ENCODE assay signal across 22 cellular contexts in the genomic region with DNA sequence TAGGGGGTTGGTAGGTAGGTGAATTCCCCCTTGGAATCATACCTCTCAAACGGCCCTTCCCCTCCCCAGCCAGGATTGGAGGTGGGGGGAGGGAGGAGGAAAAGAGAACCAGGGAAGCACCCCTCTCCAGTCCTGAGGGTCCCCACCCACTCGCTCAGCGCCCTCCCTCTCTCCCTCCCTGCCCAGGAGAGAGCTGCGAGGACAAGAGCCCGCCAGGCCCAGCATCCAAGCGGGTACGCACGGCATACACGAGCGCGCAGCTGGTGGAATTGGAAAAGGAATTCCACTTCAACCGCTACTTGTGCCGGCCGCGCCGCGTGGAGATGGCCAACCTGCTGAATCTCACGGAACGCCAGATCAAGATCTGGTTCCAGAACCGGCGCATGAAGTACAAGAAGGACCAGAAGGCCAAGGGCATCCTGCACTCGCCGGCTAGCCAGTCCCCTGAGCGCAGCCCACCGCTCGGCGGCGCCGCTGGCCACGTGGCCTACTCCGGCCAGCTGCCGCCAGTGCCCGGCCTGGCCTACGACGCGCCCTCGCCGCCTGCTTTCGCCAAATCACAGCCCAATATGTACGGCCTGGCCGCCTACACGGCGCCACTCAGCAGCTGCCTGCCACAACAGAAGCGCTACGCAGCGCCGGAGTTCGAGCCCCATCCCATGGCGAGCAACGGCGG. TPM values are rescaled to one million over a fixed set of nuclear protein-coding genes. Genes with fewer than 3 reads are reported as not detected.
DNase-seq lines count a peak whose midpoint lies in the region; ATAC-seq and TF ChIP-seq lines count a peak whose summit lies in the region.
"Had no signal": no experiment of that assay in that cellular context is flagged by ENCODE, and none has a peak within 500 bp of the region (broad histone marks: within the 10 kb centered on the region; RNA-seq: fewer than 3 reads in every experiment).

No MANE protein-coding gene starts in this region.

- H3K4ac ChIP-seq in IMR-90 (ENCODE audit: low read depth, low read length) (no peak overlapping the region), trophoblast cell (ENCODE audit: low read depth, low read length) (no peak overlapping the region)

- H2BK120ac ChIP-seq in IMR-90 (ENCODE audit: low read depth, low read length) (no peak overlapping the region), trophoblast cell (ENCODE audit: insufficient read depth, low read length, poor library complexity) (no peak overlapping the region)

- WGBS in IMR-90 (ENCODE audit: extremely low coverage in 2 of 2, insufficient read length in 1 of 2), 2 experiments: 10% methylated on average over 22 of the region's 51 CpGs; no CpG with 5 or more reads in 1 of the 2 experiments
- no CpG with 5 or more reads among the region's 51 CpGs for WGBS in trophoblast cell (ENCODE audit: extremely low coverage, insufficient coverage, insufficient read length)

- H3K9me3 Mint-ChIP-seq in mesothelial cell of epicardium: no peaks in the 10 kb centered on the region
- H3K9me3 Mint-ChIP-seq: effector memory CD8-positive, alpha-beta T cell; natural killer cell; T-helper 2 cell treated with Interferon-gamma antibody and Interleukin-4, amounts not matched to agents 5 μg/mL and 100 μg/mL, for 36 hours had no signal

- no peaks in the 10 kb centered on the region for H3K79me2 ChIP-seq in trophoblast cell (ENCODE audit: control insufficient read depth, insufficient read depth, low read length, poor library complexity)

- TF ChIP-seq CTCF in IMR-90 (conservative IDR thresholded peaks at IDR 0.05; ENCODE audit: low read depth, low read length) (no peak), mesothelial cell of epicardium (IDR thresholded peaks at IDR 0.05; ENCODE audit: unreplicated experiment) (no peak)

- H4K91ac ChIP-seq in IMR-90 (ENCODE audit: insufficient read depth, low read depth, low read length) (no peak overlapping the region), trophoblast cell (ENCODE audit: low read depth, low read length) (no peak overlapping the region)

- H2BK5ac ChIP-seq in IMR-90 (ENCODE audit: low read depth, low read length, poor library complexity, severe bottlenecking) (no peak overlapping the region), trophoblast cell (ENCODE audit: low read depth, low read length, poor library complexity) (no peak overlapping the region)

- no peak overlapping the region for H2BK12ac ChIP-seq in trophoblast cell (ENCODE audit: low read length)

- H3K36me3 ChIP-seq in IMR-90 (ENCODE audit: control insufficient read depth, insufficient read depth, low read length) (no peaks in the 10 kb centered on the region), iPS-20b (ENCODE audit: insufficient read depth, low read depth, low read length) (no peaks in the 10 kb centered on the region), trophoblast cell (ENCODE audit: control insufficient read depth in 1 of 2, insufficient read depth in 2 of 2, low read length in 2 of 2) (no peaks in the 10 kb centered on the region)
- H3K36me3 ChIP-seq: adrenal gland, SJSA1 had no signal

- H3K27me3 ChIP-seq in IMR-90 (ENCODE audit: control insufficient read depth, insufficient read depth, low read length): peaks cover 63% of the 10 kb centered on the region
- H3K27me3 ChIP-seq in iPS-20b (ENCODE audit: insufficient read depth, low read length): peaks cover 100% of the 10 kb centered on the region
- H3K27me3 ChIP-seq in trophoblast cell (ENCODE audit: insufficient read depth, low read length): peaks cover 61% of the 10 kb centered on the region
- H3K27me3 ChIP-seq: SJSA1 had no signal

- TF ChIP-seq POLR2A in IMR-90 (IDR thresholded peaks at IDR 0.05; ENCODE audit: low read depth, low read length): no peak

- CTCF ChIA-PET in IMR-90 (lab: Yijun Ruan, JAX): interaction anchor here (0.7 kb wide), 1 partner anchor 181 kb away, joined by 3 read pairs; no protein-coding TSS in a partner anchor

- BruUV-seq in IMR-90 (replicated peaks; lab: Mats Ljungman, UMichigan): no TSS peak

- no peak overlapping the region for H3K56ac ChIP-seq in IMR-90 (ENCODE audit: extremely low read depth, insufficient read depth, low read length)

- intact Hi-C loops in IMR-90 (cut with micrococcal nuclease): no loop called here

- peak; percentile 65 for DNase-seq in ELF-1 (ENCODE audit: low read depth, low spot score)
- no peak for DNase-seq in IMR-90
- no peak for DNase-seq in trophoblast cell
- no peak for DNase-seq in retina
- DNase-seq in mesothelial cell of epicardium (ENCODE audit: low spot score in 2 of 2, unreplicated experiment in 2 of 2): no peak
- no peak for DNase-seq in activated CD4-positive, alpha-beta T cell treated with anti-CD3 and anti-CD28 coated beads, Interleukin-2, amount 50 U/mL, for 4 hours
- DNase-seq in NCI-H2196 (lab: John Stamatoyannopoulos, UW; ENCODE audit: unreplicated experiment): no peak
- DNase-seq: activated effector memory CD4-positive, alpha-beta T cell treated with anti-CD3 and anti-CD28 coated beads, Interleukin-2, amount 50 U/mL, for 16 hours; adrenal gland; CD4-positive, alpha-beta memory T cell; DND-41; effector memory CD8-positive, alpha-beta T cell; natural killer cell; NCI-H2029 treated with DMSO at 0.1 percent for 48 hours; NCI-H526 treated with DMSO at 0.1 percent for 48 hours; stimulated activated CD4-positive, alpha-beta T cell treated with anti-CD3 and anti-CD28 coated beads, Interleukin-1b, Interleukin-23, amount 100 ng/mL, for 48 hours had no signal

- in situ Hi-C loops in IMR-90 (cut with MboI; ENCODE audit: low sequenced_read_pairs): no loop called here

- no peak overlapping the region for H3K18ac ChIP-seq in IMR-90 (ENCODE audit: low read depth, low read length)
- no peak overlapping the region for H3K18ac ChIP-seq in trophoblast cell (ENCODE audit: low read length)

- H4K8ac ChIP-seq in IMR-90 (ENCODE audit: low read depth in 2 of 2, low read length in 2 of 2): no peak overlapping the region
- no peak overlapping the region for H4K8ac ChIP-seq in trophoblast cell (ENCODE audit: low read depth, low read length)

- H3K27ac Mint-ChIP-seq in mesothelial cell of epicardium: no peak overlapping the region
- H3K27ac Mint-ChIP-seq: effector memory CD8-positive, alpha-beta T cell; natural killer cell; T-helper 2 cell treated with Interferon-gamma antibody and Interleukin-4, amounts not matched to agents 5 μg/mL and 100 μg/mL, for 36 hours had no signal

- POLR2A ChIA-PET in IMR-90 (lab: Charles Lee; ENCODE audit: unreplicated experiment): no interaction called here

- TF ChIP-seq RAD21 in IMR-90 (IDR thresholded peaks at IDR 0.05; ENCODE audit: low read length): no peak

- H3K36me3 Mint-ChIP-seq in mesothelial cell of epicardium: no peaks in the 10 kb centered on the region
- H3K36me3 Mint-ChIP-seq: CD4-positive, alpha-beta memory T cell had no signal

- peaks cover 10% of the 10 kb centered on the region for H3K4me1 Mint-ChIP-seq in mesothelial cell of epicardium
- H3K4me1 Mint-ChIP-seq: natural killer cell had no signal

- H3K14ac ChIP-seq in IMR-90 (replicated peaks; ENCODE audit: low read depth, low read length): no peak overlapping the region
- H3K14ac ChIP-seq in trophoblast cell (ENCODE audit: low read length): no peak overlapping the region

- peaks cover 98% of the 10 kb centered on the region for H3K27me3 Mint-ChIP-seq in mesothelial cell of epicardium (ENCODE audit: low read depth)

- H3K9ac ChIP-seq in IMR-90 (ENCODE audit: low read depth, low read length) (no peak overlapping the region), iPS-20b (ENCODE audit: low read depth, low read length) (no peak overlapping the region), trophoblast cell (ENCODE audit: low read length) (no peak overlapping the region)

- H3K9me3 ChIP-seq in IMR-90 (ENCODE audit: control insufficient read depth, insufficient read depth, low read length) (peaks cover 10% of the 10 kb centered on the region), iPS-20b (ENCODE audit: insufficient read depth, low read depth, low read length) (no peaks in the 10 kb centered on the region), trophoblast cell (ENCODE audit: insufficient read depth, low read depth, low read length) (peaks cover 13% of the 10 kb centered on the region)
- H3K9me3 ChIP-seq: adrenal gland, SJSA1 had no signal

- H2AFZ ChIP-seq in IMR-90 (replicated peaks; ENCODE audit: low read length, poor library complexity) (peak overlapping the region; percentile 23), trophoblast cell (ENCODE audit: insufficient read depth, low read length, poor library complexity) (no peak overlapping the region)

- no peak overlapping the region for H2AK9ac ChIP-seq in IMR-90 (replicated peaks; ENCODE audit: low read depth, low read length, poor library complexity)

- H4K20me1 ChIP-seq in IMR-90 (ENCODE audit: insufficient read depth, low read length): no peaks in the 10 kb centered on the region

- H3K4me1 ChIP-seq in IMR-90 (ENCODE audit: control insufficient read depth, insufficient read depth, low read length) (no peaks in the 10 kb centered on the region), iPS-20b (ENCODE audit: insufficient read depth, low read length) (peaks cover 15% of the 10 kb centered on the region; the same call in 1 of the 2 replicates), trophoblast cell (ENCODE audit: control insufficient read depth in 1 of 2, insufficient read depth in 2 of 2, low read length in 2 of 2) (peaks cover 0 to 8% of the 10 kb centered on the region in 2 experiments)
- H3K4me1 ChIP-seq: SJSA1 had no signal

- H3K4me3 Mint-ChIP-seq in mesothelial cell of epicardium: no peak overlapping the region
- H3K4me3 Mint-ChIP-seq: natural killer cell; T-helper 2 cell treated with Interferon-gamma antibody and Interleukin-4, amounts not matched to agents 5 μg/mL and 100 μg/mL, for 36 hours had no signal

- H2BK15ac ChIP-seq in IMR-90 (ENCODE audit: low read depth, low read length): no peak overlapping the region

- dilution Hi-C loops in IMR-90 (cut with HindIII; ENCODE audit: low sequenced_read_pairs, unreplicated experiment): no loop called here

- H3K4me2 ChIP-seq in IMR-90 (ENCODE audit: low read depth, low read length): no peak overlapping the region
- H3K4me2 ChIP-seq in trophoblast cell (ENCODE audit: low read length): peak overlapping the region; percentile 22

- no peaks in the 10 kb centered on the region for H3K79me1 ChIP-seq in IMR-90 (ENCODE audit: low read depth in 1 of 2, low read length in 2 of 2)
- no peaks in the 10 kb centered on the region for H3K79me1 ChIP-seq in trophoblast cell (ENCODE audit: low read length)

- no peak overlapping the region for H3K27ac ChIP-seq in IMR-90 (ENCODE audit: insufficient read depth, low read length)
- H3K27ac ChIP-seq in iPS-20b (ENCODE audit: low read length): no peak overlapping the region
- no peak overlapping the region for H3K27ac ChIP-seq in trophoblast cell (ENCODE audit: low read depth, low read length)
- H3K27ac ChIP-seq: SJSA1 had no signal

- no peak overlapping the region for H4K12ac ChIP-seq in trophoblast cell (ENCODE audit: low read depth, low read length)

- ATAC-seq in IMR-90 (ENCODE audit: low read depth): 0 out of 2 replicates have a peak, but pooled peaks have one; percentile 14
- ATAC-seq: activated CD4-positive, CD25-positive, alpha-beta regulatory T cell treated with anti-CD3 and anti-CD28 coated beads, Interleukin-2, amount 50 U/mL, for 24 hours; effector memory CD8-positive, alpha-beta T cell; natural killer cell had no signal

- H4K5ac ChIP-seq in IMR-90 (ENCODE audit: low read depth, low read length): no peak overlapping the region

- H3K23ac ChIP-seq in IMR-90 (ENCODE audit: low read depth, low read length) (no peak overlapping the region), trophoblast cell (ENCODE audit: low read length) (no peak overlapping the region)

- H2AK5ac ChIP-seq in IMR-90 (ENCODE audit: low read depth, low read length): no peak overlapping the region
- no peak overlapping the region for H2AK5ac ChIP-seq in trophoblast cell (ENCODE audit: low read length)

- H2BK20ac ChIP-seq in IMR-90 (ENCODE audit: low read depth, low read length): no peak overlapping the region

- no peak overlapping the region for H3K4me3 ChIP-seq in IMR-90 (ENCODE audit: insufficient read depth, low read depth, low read length)
- H3K4me3 ChIP-seq in iPS-20b (ENCODE audit: low read length): peak overlapping the region; percentile 37; the same call in 1 of the 2 replicates
- peak overlapping the region; percentile 43 for H3K4me3 ChIP-seq in trophoblast cell (ENCODE audit: low read depth, low read length)
- H3K4me3 ChIP-seq: adrenal gland, SJSA1 had no signal

- no peaks in the 10 kb centered on the region for H3K9me1 ChIP-seq in IMR-90 (ENCODE audit: insufficient read depth, low read length)

RNA-seq across cellular contexts. Expression of a gene that starts 14.4 kb away (rescaled TPM):
- total RNA-seq in IMR-90 (2012; rRNA removed) (not detected in 2 replicates), mesothelial cell of epicardium (0.93 to 1.1 TPM (median 1.1 TPM) in 3 replicates)
- not detected in 2 replicates for polyA plus RNA-seq in IMR-90 (2012; rRNA removed)
- polyA plus RNA-seq in IMR-90 (2012; cell fraction: cytosol; rRNA removed): not detected in 2 replicates
- polyA plus RNA-seq in IMR-90 (2012; cell fraction: nucleus; rRNA removed; ENCODE audit: low replicate concordance): not detected in 2 replicates
- not detected in 2 replicates for polyA plus RNA-seq in trophoblast cell (2013)
- total RNA-seq: CD4-positive, alpha-beta memory T cell; natural killer cell; OCI-LY7 had no signal
- polyA plus RNA-seq: CD4-positive, alpha-beta memory T cell; IgD-negative memory B cell had no signal

RNA-seq across cellular contexts. Expression of a gene that starts 17.0 kb away (rescaled TPM):
- not detected in 2 replicates for total RNA-seq in IMR-90 (2012; rRNA removed)
- polyA plus RNA-seq in IMR-90 (2012; rRNA removed): not detected in 2 replicates
- polyA plus RNA-seq in IMR-90 (2012; cell fraction: cytosol; rRNA removed): not detected in 2 replicates
- not detected in 2 replicates for polyA plus RNA-seq in IMR-90 (2012; cell fraction: nucleus; rRNA removed; ENCODE audit: low replicate concordance)
- polyA plus RNA-seq in trophoblast cell (2013): not detected in 2 replicates
- total RNA-seq in mesothelial cell of epicardium: not detected in 3 replicates
- total RNA-seq: CD4-positive, alpha-beta memory T cell; OCI-LY7; SJSA1 had no signal
- polyA plus RNA-seq: CD4-positive, alpha-beta memory T cell; IgD-negative memory B cell had no signal

RNA-seq across cellular contexts. Expression of a gene that starts 20.1 kb away (rescaled TPM):
- not detected in 2 replicates for total RNA-seq in IMR-90 (2012; rRNA removed)
- polyA plus RNA-seq in IMR-90 (2012; rRNA removed): not detected in 2 replicates
- not detected in 2 replicates for polyA plus RNA-seq in IMR-90 (2012; cell fraction: cytosol; rRNA removed)
- not detected in 2 replicates for polyA plus RNA-seq in IMR-90 (2012; cell fraction: nucleus; rRNA removed; ENCODE audit: low replicate concordance)
- polyA plus RNA-seq in trophoblast cell (2013): not detected in 2 replicates
- total RNA-seq in mesothelial cell of epicardium: 0.67 to 1.4 TPM (median 1.3 TPM) in 3 replicates
- total RNA-seq: CD4-positive, alpha-beta memory T cell; natural killer cell; OCI-LY7 had no signal
- polyA plus RNA-seq: CD4-positive, alpha-beta memory T cell; IgD-negative memory B cell had no signal

RNA-seq across cellular contexts. Expression of a gene that starts 42.0 kb away (rescaled TPM):
- not detected in 2 replicates for total RNA-seq in IMR-90 (2012; rRNA removed)
- polyA plus RNA-seq in IMR-90 (2012; rRNA removed): not detected in 2 replicates
- polyA plus RNA-seq in IMR-90 (2012; cell fraction: cytosol; rRNA removed): not detected in 2 replicates
- not detected in 2 replicates for polyA plus RNA-seq in IMR-90 (2012; cell fraction: nucleus; rRNA removed; ENCODE audit: low replicate concordance)
- 0.06 and 0.08 TPM in 2 replicates for polyA plus RNA-seq in trophoblast cell (2013)
- total RNA-seq in mesothelial cell of epicardium: 0.29 to 0.58 TPM (median 0.40 TPM) in 3 replicates
- total RNA-seq: CD4-positive, alpha-beta memory T cell; natural killer cell; OCI-LY7 had no signal
- polyA plus RNA-seq: CD4-positive, alpha-beta memory T cell; IgD-negative memory B cell had no signal

RNA-seq across cellular contexts. Expression of a gene that starts 49.0 kb away (rescaled TPM):
- total RNA-seq in IMR-90 (2012; rRNA removed): not detected in 2 replicates
- polyA plus RNA-seq in IMR-90 (2012; rRNA removed): not detected in 2 replicates
- polyA plus RNA-seq in IMR-90 (2012; cell fraction: cytosol; rRNA removed): not detected in 2 replicates
- not detected in 2 replicates for polyA plus RNA-seq in IMR-90 (2012; cell fraction: nucleus; rRNA removed; ENCODE audit: low replicate concordance)
- 0.23 and 0.49 TPM in 2 replicates for polyA plus RNA-seq in trophoblast cell (2013)
- total RNA-seq in mesothelial cell of epicardium: 0.93 to 1.2 TPM (median 1.1 TPM) in 3 replicates
- total RNA-seq: CD4-positive, alpha-beta memory T cell; natural killer cell; OCI-LY7 had no signal
- polyA plus RNA-seq: CD4-positive, alpha-beta memory T cell; IgD-negative memory B cell had no signal
